16 cellular contexts compared by ENCODE assay signal in the genomic region with DNA sequence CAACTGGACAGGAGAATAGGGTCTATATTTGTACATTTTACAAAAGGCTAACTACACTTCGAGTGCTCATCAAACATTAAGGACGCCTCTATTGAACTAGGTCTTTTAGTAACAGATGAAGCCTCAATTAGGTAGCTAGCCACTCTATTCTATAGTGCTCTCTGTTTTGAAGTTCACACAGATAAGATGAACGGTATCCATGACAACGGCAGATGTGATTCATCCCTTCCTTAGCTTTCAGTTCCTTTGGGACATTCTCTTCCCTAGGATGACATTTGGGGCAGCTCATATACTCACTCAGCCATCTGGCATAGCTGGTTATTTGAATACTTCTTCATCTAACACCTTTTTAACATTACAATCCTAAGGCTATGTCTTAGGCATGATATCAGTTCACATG.
DNase-seq lines count a peak whose midpoint lies in the region; ATAC-seq, FAIRE-seq and TF ChIP-seq lines count a peak whose summit lies in the region.
"Had no signal": no experiment of that assay in that cellular context is flagged by ENCODE, and none has a peak within 500 bp of the region (broad histone marks: within the 10 kb centered on the region; RNA-seq: fewer than 3 reads in every experiment).

No MANE protein-coding gene starts in this region.

- WGBS in GM23248 (ENCODE audit: low coverage in 1 of 2, low lambda C conversion rate in 2 of 2, missing lambda C conversion rate in 2 of 2), 2 experiments = 80 to 82% methylated on average over 4 of the region's 4 CpGs

- DNase-seq in GM23248 = peak; percentile 59
- DNase-seq in NCI-H2171 treated with DMSO at 0.1 percent for 48 hours (lab: John Stamatoyannopoulos, UW) = peak; percentile 89
- DNase-seq in fibroblast of gingiva (ENCODE audit: low read depth) = peak; percentile 67
- peak; percentile 8 for DNase-seq in retina
- no peak for DNase-seq in kidney
- DNase-seq: activated CD4-positive, alpha-beta T cell treated with anti-CD3 and anti-CD28 coated beads for 1 hour; activated naive CD8-positive, alpha-beta T cell treated with anti-CD3 and anti-CD28 coated beads, Interleukin-2, amount 10 ng/mL, durations not matched to agents 7 days and 5 days; CD8-positive, alpha-beta T cell; Kasumi-1; PC-9; stimulated activated CD4-positive, alpha-beta T cell treated with anti-CD3 and anti-CD28 coated beads, Interleukin-4, amount 100 ng/mL, for 24 hours had no signal

- H3K4me3 ChIP-seq in GM23248 = no peak overlapping the region
- no peak overlapping the region for H3K4me3 ChIP-seq in kidney (ENCODE audit: low read length in 2 of 2)
- H3K4me3 ChIP-seq: PC-9, vagina had no signal

- in situ Hi-C loops in GM23248 (cut with MboI) = no loop called here

- intact Hi-C loops in kidney (cut with DNase I) = no loop called here

- H3K9me2 ChIP-seq in GM23248 (ENCODE audit: insufficient read depth) = no peaks in the 10 kb centered on the region

- FAIRE-seq in kidney (lab: Jason Lieb, UNC) = no peak
- FAIRE-seq: H1 had no signal

- no peaks in the 10 kb centered on the region for H3F3A ChIP-seq in GM23248 (ENCODE audit: insufficient read depth)

- H3K36me3 ChIP-seq in GM23248 (ENCODE audit: low read depth) = no peaks in the 10 kb centered on the region
- no peaks in the 10 kb centered on the region for H3K36me3 ChIP-seq in kidney (ENCODE audit: control insufficient read depth in 1 of 2, insufficient read depth in 2 of 2, low read length in 2 of 2)
- H3K36me3 ChIP-seq: vagina had no signal

- H3K9ac ChIP-seq in GM23248 = no peak overlapping the region
- H3K9ac ChIP-seq in kidney (ENCODE audit: low read length in 2 of 2) = no peak overlapping the region

- ATAC-seq in HG03378 (IDR thresholded peaks at IDR 0.05; ENCODE audit: unreplicated experiment) (no peak), HG03097 (IDR thresholded peaks at IDR 0.05; ENCODE audit: low FRiP score, unreplicated experiment) (no peak)
- ATAC-seq: CD8-positive, alpha-beta T cell; natural killer cell treated with Interleukin-12 subunit alpha and Interleukin-12 subunit beta and Interleukin-15 and Interleukin-18, amount 100 ng/mL, for 72 hours had no signal

- H3K27ac ChIP-seq in GM23248 (no peak overlapping the region), kidney (ENCODE audit: low read depth in 2 of 2, low read length in 2 of 2) (no peak overlapping the region)
- H3K27ac ChIP-seq: PC-9, vagina had no signal

- no peaks in the 10 kb centered on the region for H4K20me1 ChIP-seq in GM23248 (ENCODE audit: insufficient read depth)

- TF ChIP-seq CTCF in kidney (IDR thresholded peaks at IDR 0.05; ENCODE audit: borderline replicate concordance, extremely low read depth, insufficient read depth) = no peak

- H3K4me1 ChIP-seq in GM23248 (ENCODE audit: insufficient read depth) = no peaks in the 10 kb centered on the region
- no peaks in the 10 kb centered on the region for H3K4me1 ChIP-seq in kidney (ENCODE audit: control insufficient read depth in 1 of 2, insufficient read depth in 1 of 2, low read depth in 1 of 2, low read length in 2 of 2)
- H3K4me1 ChIP-seq: vagina had no signal

- H3K27me3 ChIP-seq in GM23248 (replicated peaks; ENCODE audit: insufficient read depth) = no peaks in the 10 kb centered on the region
- H3K27me3 ChIP-seq: vagina had no signal

- no peak overlapping the region for H3K4me2 ChIP-seq in GM23248 (ENCODE audit: unreplicated experiment)
- H3K4me2 ChIP-seq: PC-9 had no signal

- no peaks in the 10 kb centered on the region for H3K9me3 ChIP-seq in GM23248 (ENCODE audit: low read depth)
- H3K9me3 ChIP-seq in kidney (ENCODE audit: control insufficient read depth in 1 of 2, low read length in 2 of 2) = peaks cover 0 to 9% of the 10 kb centered on the region in 2 donors
- H3K9me3 ChIP-seq: vagina had no signal

- H2AFZ ChIP-seq in GM23248 = no peak overlapping the region
- H2AFZ ChIP-seq: PC-9 had no signal

- H3K79me2 ChIP-seq in GM23248 (ENCODE audit: insufficient read depth) = no peaks in the 10 kb centered on the region
